Comparison of ENCODE assay signal across 12 cellular contexts in genomic region chr7:29282819-29283414, GRCh38.
DNase-seq lines count a peak whose midpoint lies in the region; ATAC-seq lines count a peak whose summit lies in the region.
"Had no signal": no experiment of that assay in that cellular context is flagged by ENCODE, and none has a peak within 500 bp of the region (broad histone marks: within the 10 kb centered on the region; RNA-seq: fewer than 3 reads in every experiment).

No MANE protein-coding gene starts in this region.

- peaks cover 50% of the 10 kb centered on the region for H3K27me3 Mint-ChIP-seq in activated T-cell treated with anti-CD3 and anti-CD28 coated beads, Interleukin-2, amount 50 U/mL, for 72 hours (ENCODE audit: low read depth)

- ATAC-seq in HG03342 (IDR thresholded peaks at IDR 0.05; ENCODE audit: unreplicated experiment) (peak; percentile 50), HG03097 (IDR thresholded peaks at IDR 0.05; ENCODE audit: low FRiP score, unreplicated experiment) (no peak), GM18861 (IDR thresholded peaks at IDR 0.05; ENCODE audit: unreplicated experiment) (no peak)
- no peak for ATAC-seq in activated T-cell treated with anti-CD3 and anti-CD28 coated beads, Interleukin-2, amount 50 U/mL, for 72 hours (replicated peaks in 1 of 2)
- ATAC-seq: natural killer cell treated with Interleukin-12 subunit alpha and Interleukin-12 subunit beta and Interleukin-15 and Interleukin-18, amount 100 ng/mL, for 72 hours had no signal

- peaks cover 30% of the 10 kb centered on the region for H3K4me1 Mint-ChIP-seq in activated T-cell treated with anti-CD3 and anti-CD28 coated beads, Interleukin-2, amount 50 U/mL, for 72 hours (ENCODE audit: low read depth)

- no peak overlapping the region for H3K4me3 Mint-ChIP-seq in activated T-cell treated with anti-CD3 and anti-CD28 coated beads, Interleukin-2, amount 50 U/mL, for 72 hours
- H3K4me3 Mint-ChIP-seq: activated naive CD8-positive, alpha-beta T cell; natural killer cell treated with Interleukin-12 subunit alpha and Interleukin-12 subunit beta and Interleukin-15 and Interleukin-18, amount 100 ng/mL, for 72 hours had no signal

- no peak overlapping the region for H3K27ac Mint-ChIP-seq in activated T-cell treated with anti-CD3 and anti-CD28 coated beads, Interleukin-2, amount 50 U/mL, for 72 hours
- H3K27ac Mint-ChIP-seq: activated naive CD8-positive, alpha-beta T cell; natural killer cell treated with Interleukin-12 subunit alpha and Interleukin-12 subunit beta and Interleukin-15 and Interleukin-18, amount 100 ng/mL, for 72 hours had no signal

- no peaks in the 10 kb centered on the region for H3K36me3 Mint-ChIP-seq in activated T-cell treated with anti-CD3 and anti-CD28 coated beads, Interleukin-2, amount 50 U/mL, for 72 hours (ENCODE audit: insufficient read depth in 2 of 2)
- H3K36me3 Mint-ChIP-seq: activated naive CD8-positive, alpha-beta T cell; natural killer cell treated with Interleukin-12 subunit alpha and Interleukin-12 subunit beta and Interleukin-15 and Interleukin-18, amount 100 ng/mL, for 72 hours had no signal

- no peaks in the 10 kb centered on the region for H3K9me3 Mint-ChIP-seq in activated T-cell treated with anti-CD3 and anti-CD28 coated beads, Interleukin-2, amount 50 U/mL, for 72 hours
- H3K9me3 Mint-ChIP-seq: natural killer cell treated with Interleukin-12 subunit alpha and Interleukin-12 subunit beta and Interleukin-15 and Interleukin-18, amount 100 ng/mL, for 72 hours had no signal

- DNase-seq in DMS153 (lab: John Stamatoyannopoulos, UW) (peak; percentile 86), NCI-H774 (lab: John Stamatoyannopoulos, UW) (peak; percentile 63), germinal center (ENCODE audit: low spot score) (peak; percentile 59)
- DNase-seq in stimulated activated naive CD4-positive, alpha-beta T cell (lab: John Stamatoyannopoulos, UW): no peak
- no peak for DNase-seq in activated T-cell treated with anti-CD3 and anti-CD28 coated beads, Interleukin-2, amount 50 U/mL, for 72 hours
- DNase-seq: PC-9, thyroid gland had no signal

Comparison
In these comparisons a context has a peak if more than half of its experiments do, and no peak if none do; other contexts are left out.
1. DNase-seq: peak in DMS153 (single experiment), NCI-H774 (single experiment) and germinal center (single experiment); none in stimulated activated naive CD4-positive, alpha-beta T cell (0 of 6) and activated T-cell treated with anti-CD3 and anti-CD28 coated beads, Interleukin-2, amount 50 U/mL, for 72 hours (0 of 2).